Comparison of ENCODE assay signal across 8 cellular contexts in the genomic region with DNA sequence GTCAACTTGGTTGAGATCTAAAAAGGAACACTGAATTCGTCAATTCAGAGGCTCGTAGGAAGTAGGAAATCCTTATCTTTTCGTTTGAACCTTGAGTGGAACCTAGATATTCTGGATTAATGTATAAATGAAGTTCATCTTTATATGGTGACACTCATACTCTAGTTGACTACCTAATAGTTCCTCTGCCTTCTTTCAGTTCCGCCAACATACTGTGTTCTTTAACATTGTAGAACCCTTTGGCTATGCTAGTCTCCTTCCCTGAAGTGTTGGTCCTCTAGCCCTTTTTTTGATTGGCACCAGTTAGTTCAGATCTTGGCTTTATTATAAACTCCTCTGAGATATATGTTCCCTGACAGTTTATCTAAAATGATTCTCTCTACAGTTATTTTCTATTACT.
DNase-seq lines count a peak whose midpoint lies in the region; ATAC-seq and TF ChIP-seq lines count a peak whose summit lies in the region.

No MANE protein-coding gene starts in this region.

- H3K4me3 ChIP-seq in HEK293 (ENCODE audit: low read depth, low read length) (peak overlapping the region; percentile 82), iPS-20b (ENCODE audit: low read length) (peak overlapping the region; percentile 96)

- no peaks in the 10 kb centered on the region for H3K9me3 Mint-ChIP-seq in stimulated activated naive B cell treated with anti-CD40 and anti-IgM and Interleukin-4, amounts not matched to agents 10 μg/mL and 1 μg/mL and 100 μg/mL, for 72 hours

- H3K27me3 ChIP-seq in iPS-20b (ENCODE audit: insufficient read depth, low read length) = no peaks in the 10 kb centered on the region

- H3K27ac ChIP-seq in HEK293 (ENCODE audit: extremely low read depth, low read depth, low read length) (no peak overlapping the region), VCaP (peak overlapping the region; percentile 89), iPS-20b (ENCODE audit: low read length) (no peak overlapping the region)

- DNase-seq in superior temporal gyrus (ENCODE audit: extremely low spot score) = peak; percentile 16
- DNase-seq in NCI-H2227 treated with DMSO at 0.1 percent for 48 hours (lab: John Stamatoyannopoulos, UW) = no peak
- no peak for DNase-seq in cortex of kidney (lab: John Stamatoyannopoulos, UW)
- no peak for DNase-seq in stimulated activated naive B cell treated with anti-CD40 and anti-IgM and Interleukin-4, amounts not matched to agents 10 μg/mL and 1 μg/mL and 100 μg/mL, for 72 hours

- no peaks in the 10 kb centered on the region for H3K4me1 ChIP-seq in HEK293 (ENCODE audit: control insufficient read depth, insufficient read depth, low read length)
- peaks cover 30% of the 10 kb centered on the region for H3K4me1 ChIP-seq in iPS-20b (ENCODE audit: insufficient read depth, low read length)

- H3K9ac ChIP-seq in iPS-20b (ENCODE audit: low read depth, low read length) = peak overlapping the region; percentile 100; the same call in 1 of the 2 replicates

- TF ChIP-seq CTCF in HEK293 (tag by site-specific recombination; IDR thresholded peaks at IDR 0.05) = no peak
- no peak for TF ChIP-seq CTCF in VCaP (conservative IDR thresholded peaks at IDR 0.05)

- no peaks in the 10 kb centered on the region for H3K9me3 ChIP-seq in HEK293 (ENCODE audit: control insufficient read depth, insufficient read depth, low read depth, low read length)
- H3K9me3 ChIP-seq in iPS-20b (ENCODE audit: insufficient read depth, low read depth, low read length) = no peaks in the 10 kb centered on the region

- peaks cover 29 to 35% of the 10 kb centered on the region in 2 donors for H3K4me1 Mint-ChIP-seq in stimulated activated naive B cell treated with anti-CD40 and anti-IgM and Interleukin-4, amounts not matched to agents 10 μg/mL and 1 μg/mL and 100 μg/mL, for 72 hours

- CTCF ChIA-PET in HEK293 (lab: Yijun Ruan, JAX) = interaction anchor here (0.7 to 1.8 kb wide), 3 partner anchors 106 to 425 kb away, joined by 4 to 15 read pairs (median 7); a partner anchor contains a TSS

- no peak overlapping the region for H3K27ac Mint-ChIP-seq in stimulated activated naive B cell treated with anti-CD40 and anti-IgM and Interleukin-4, amounts not matched to agents 10 μg/mL and 1 μg/mL and 100 μg/mL, for 72 hours

- H3K4me3 Mint-ChIP-seq in stimulated activated naive B cell treated with anti-CD40 and anti-IgM and Interleukin-4, amounts not matched to agents 10 μg/mL and 1 μg/mL and 100 μg/mL, for 72 hours = no peak overlapping the region

- peaks cover 0 to 19% of the 10 kb centered on the region in 2 experiments; a peak in 2 of 3 replicates for H3K36me3 ChIP-seq in HEK293 (ENCODE audit: control insufficient read depth in 2 of 2, insufficient read depth in 1 of 2, low read length in 2 of 2)
- H3K36me3 ChIP-seq in iPS-20b (ENCODE audit: insufficient read depth, low read depth, low read length) = peaks cover 30% of the 10 kb centered on the region

- H3K27me3 Mint-ChIP-seq in stimulated activated naive B cell treated with anti-CD40 and anti-IgM and Interleukin-4, amounts not matched to agents 10 μg/mL and 1 μg/mL and 100 μg/mL, for 72 hours = no peaks in the 10 kb centered on the region

- peaks cover 14 to 21% of the 10 kb centered on the region in 2 donors for H3K36me3 Mint-ChIP-seq in stimulated activated naive B cell treated with anti-CD40 and anti-IgM and Interleukin-4, amounts not matched to agents 10 μg/mL and 1 μg/mL and 100 μg/mL, for 72 hours

- POLR2A ChIA-PET in HEK293 (lab: Yijun Ruan, JAX) = no interaction called here

- no peak for ATAC-seq in GM19455 (IDR thresholded peaks at IDR 0.05; ENCODE audit: unreplicated experiment)
- no peak for ATAC-seq in stimulated activated naive B cell treated with anti-CD40 and anti-IgM and Interleukin-4, amounts not matched to agents 10 μg/mL and 1 μg/mL and 100 μg/mL, for 72 hours (replicated peaks)

TF ChIP-seq in HEK293, 187 proteins besides CTCF, POLR2A, EP300 and RAD21:
- no peak for TF ChIP-seq ZNF624 (tag by site-specific recombination; IDR thresholded peaks at IDR 0.05)
- TF ChIP-seq ZNF791 (tag by site-specific recombination; IDR thresholded peaks at IDR 0.05) = no peak
- TF ChIP-seq ZNF473 (tag by site-specific recombination; IDR thresholded peaks at IDR 0.05) = no peak
- TF ChIP-seq, protein P1, sequence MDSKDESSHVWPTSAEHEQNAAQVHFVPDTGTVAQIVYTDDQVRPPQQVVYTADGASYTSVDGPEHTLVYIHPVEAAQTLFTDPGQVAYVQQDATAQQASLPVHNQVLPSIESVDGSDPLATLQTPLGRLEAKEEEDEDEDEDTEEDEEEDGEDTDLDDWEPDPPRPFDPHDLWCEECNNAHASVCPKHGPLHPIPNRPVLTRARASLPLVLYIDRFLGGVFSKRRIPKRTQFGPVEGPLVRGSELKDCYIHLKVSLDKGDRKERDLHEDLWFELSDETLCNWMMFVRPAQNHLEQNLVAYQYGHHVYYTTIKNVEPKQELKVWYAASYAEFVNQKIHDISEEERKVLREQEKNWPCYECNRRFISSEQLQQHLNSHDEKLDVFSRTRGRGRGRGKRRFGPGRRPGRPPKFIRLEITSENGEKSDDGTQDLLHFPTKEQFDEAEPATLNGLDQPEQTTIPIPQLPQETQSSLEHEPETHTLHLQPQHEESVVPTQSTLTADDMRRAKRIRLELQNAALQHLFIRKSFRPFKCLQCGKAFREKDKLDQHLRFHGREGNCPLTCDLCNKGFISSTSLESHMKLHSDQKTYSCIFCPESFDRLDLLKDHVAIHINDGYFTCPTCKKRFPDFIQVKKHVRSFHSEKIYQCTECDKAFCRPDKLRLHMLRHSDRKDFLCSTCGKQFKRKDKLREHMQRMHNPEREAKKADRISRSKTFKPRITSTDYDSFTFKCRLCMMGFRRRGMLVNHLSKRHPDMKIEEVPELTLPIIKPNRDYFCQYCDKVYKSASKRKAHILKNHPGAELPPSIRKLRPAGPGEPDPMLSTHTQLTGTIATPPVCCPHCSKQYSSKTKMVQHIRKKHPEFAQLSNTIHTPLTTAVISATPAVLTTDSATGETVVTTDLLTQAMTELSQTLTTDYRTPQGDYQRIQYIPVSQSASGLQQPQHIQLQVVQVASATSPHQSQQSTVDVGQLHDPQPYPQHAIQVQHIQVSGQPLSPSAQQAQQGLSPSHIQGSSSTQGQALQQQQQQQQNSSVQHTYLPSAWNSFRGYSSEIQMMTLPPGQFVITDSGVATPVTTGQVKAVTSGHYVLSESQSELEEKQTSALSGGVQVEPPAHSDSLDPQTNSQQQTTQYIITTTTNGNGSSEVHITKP (tag by site-specific recombination; IDR thresholded peaks at IDR 0.05) = no peak
- TF ChIP-seq ZNF121 (tag by site-specific recombination; IDR thresholded peaks at IDR 0.05) = no peak
- no peak for TF ChIP-seq ZSCAN23 (tag by site-specific recombination; IDR thresholded peaks at IDR 0.05)
- no peak for TF ChIP-seq HOXC10 (CRISPR knock-in tag; IDR thresholded peaks at IDR 0.05)
